In the genomic region with DNA sequence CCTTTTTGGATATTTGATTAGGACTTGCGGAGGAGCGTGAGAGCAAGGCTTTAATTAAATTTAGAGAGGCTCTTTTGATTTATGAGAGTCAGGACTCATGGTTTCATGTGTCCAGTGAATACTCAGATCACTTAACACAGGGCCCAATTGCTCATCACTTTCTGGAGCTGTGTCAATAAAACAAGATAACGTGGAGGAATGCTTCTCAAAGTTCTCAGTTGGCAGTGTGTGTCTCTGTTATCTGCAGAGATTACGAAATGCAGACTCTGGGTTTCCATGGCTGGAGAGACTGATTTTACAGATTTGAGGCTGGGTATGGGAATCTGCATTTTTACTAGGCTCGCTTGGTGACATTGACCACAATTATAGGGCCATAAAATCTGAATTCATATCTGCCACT, we compare ENCODE assay signal across 20 cellular contexts.
DNase-seq lines count a peak whose midpoint lies in the region; ATAC-seq, FAIRE-seq and TF ChIP-seq lines count a peak whose summit lies in the region.
"Had no signal": no experiment of that assay in that cellular context is flagged by ENCODE, and none has a peak within 500 bp of the region (broad histone marks: within the 10 kb centered on the region; RNA-seq: fewer than 3 reads in every experiment).

No MANE protein-coding gene starts in this region.

- H3K27me3 ChIP-seq in small intestine (ENCODE audit: control insufficient read depth in 2 of 2, insufficient read depth in 2 of 2, low read length in 2 of 2): no peaks in the 10 kb centered on the region
- no peaks in the 10 kb centered on the region for H3K27me3 ChIP-seq in A673 (replicated peaks; ENCODE audit: insufficient read depth, low read depth, low read length, poor library complexity)

- intact Hi-C loops in left colon (cut with DNase I, micrococcal nuclease) (no loop called here), A673 (cut with micrococcal nuclease; ENCODE audit: unreplicated experiment) (no loop called here)

- H3K9me3 ChIP-seq in small intestine (ENCODE audit: control insufficient read depth, low read depth) (no peaks in the 10 kb centered on the region), A673 (ENCODE audit: low read depth, low read length, poor library complexity, severe bottlenecking) (no peaks in the 10 kb centered on the region)

- no TSS peak for BruUV-seq in A673 (replicated peaks; lab: Mats Ljungman, UMichigan)

- no peaks in the 10 kb centered on the region for H3K4me1 ChIP-seq in small intestine (ENCODE audit: control insufficient read depth in 2 of 2, insufficient read depth in 1 of 2, low read depth in 1 of 2, low read length in 1 of 2)
- no peaks in the 10 kb centered on the region for H3K4me1 ChIP-seq in A673 (ENCODE audit: insufficient read depth, low read length, poor library complexity, severe bottlenecking)

- H3K36me3 ChIP-seq in small intestine (ENCODE audit: control insufficient read depth in 2 of 2, insufficient read depth in 2 of 2, low read length in 2 of 2) (no peaks in the 10 kb centered on the region), A673 (ENCODE audit: insufficient read depth, low read length, poor library complexity, severe bottlenecking) (no peaks in the 10 kb centered on the region)

- H3K4me3 ChIP-seq in small intestine (ENCODE audit: low read depth in 1 of 2, low read length in 2 of 2) (no peak overlapping the region), A673 (ENCODE audit: low read depth, low read length, poor library complexity, severe bottlenecking) (no peak overlapping the region)
- H3K4me3 ChIP-seq: K562 had no signal

- CTCF ChIA-PET in A673 (lab: Charles Lee): no interaction called here

- POLR2A ChIA-PET in A673 (lab: Charles Lee; ENCODE audit: low non-redundant PET): no interaction called here

- ATAC-seq in left colon: peak; percentile 76
- ATAC-seq: K562 had no signal

- no peak overlapping the region for H3K27ac ChIP-seq in small intestine (ENCODE audit: low read depth in 1 of 2, low read length in 1 of 2)
- no peak overlapping the region for H3K27ac ChIP-seq in A673 (ENCODE audit: low read depth, low read length, poor library complexity, severe bottlenecking)
- H3K27ac ChIP-seq: HL-60 had no signal

- DNase-seq in NCI-H226: peak; percentile 63
- peak; percentile 67 for DNase-seq in amniotic epithelial cell (ENCODE audit: low read depth)
- DNase-seq in left colon: no peak
- peak; percentile 16 for DNase-seq in small intestine
- no peak for DNase-seq in EL
- DNase-seq in GM19240 (ENCODE audit: insufficient read length, low spot score): no peak
- DNase-seq in A673 (ENCODE audit: low spot score): no peak
- DNase-seq: Calu3; CD4-positive, alpha-beta T cell; DMS53; HCEC 1CT; NCI-H187; NCI-H2171; NCI-H510A; Right ventricle myocardium superior had no signal

- TF ChIP-seq CTCF in A673 (conservative IDR thresholded peaks at IDR 0.05; ENCODE audit: low read depth, low read length): no peak

- 56 to 68% (median 67%) methylated on average over 5 of the region's 5 CpGs for WGBS in small intestine, 3 donors

- no peak for FAIRE-seq in small intestine (lab: Jason Lieb, UNC)
- FAIRE-seq: GM19239, HTR-8/SVneo, K562, RCC 7860 had no signal

Comparison
In these comparisons a context has a peak if more than half of its experiments do, and no peak if none do; other contexts are left out.
1. DNase-seq: peak in NCI-H226 (single experiment), amniotic epithelial cell (single experiment) and small intestine (single experiment); none in left colon (0 of 2), EL (single experiment), GM19240 (single experiment) and A673 (single experiment).